19 cellular contexts compared by ENCODE assay signal in genomic region chr22:25176799-25177198, GRCh38. TPM values are rescaled to one million over a fixed set of nuclear protein-coding genes. Genes with fewer than 3 reads are reported as not detected.
DNase-seq lines count a peak whose midpoint lies in the region; ATAC-seq and TF ChIP-seq lines count a peak whose summit lies in the region.
"Had no signal": no experiment of that assay in that cellular context is flagged by ENCODE, and none has a peak within 500 bp of the region (broad histone marks: within the 10 kb centered on the region; RNA-seq: fewer than 3 reads in every experiment).

No MANE protein-coding gene starts in this region.

- dilution Hi-C loops in mammary epithelial cell (cut with HindIII; ENCODE audit: low sequenced_read_pairs), result no loop called here

- BruUV-seq in MCF 10A (replicated peaks; lab: Mats Ljungman, UMichigan) (no TSS peak), mammary epithelial cell (replicated peaks; lab: Mats Ljungman, UMichigan) (no TSS peak), PC-9 (replicated peaks; lab: Mats Ljungman, UMichigan) (no TSS peak)

- TF ChIP-seq CTCF in MCF 10A (IDR thresholded peaks at IDR 0.05; ENCODE audit: unreplicated experiment) (no peak), mammary epithelial cell (conservative IDR thresholded peaks at IDR 0.05 in 1 of 2, IDR thresholded peaks at IDR 0.05 in 1 of 2; ENCODE audit: extremely low read depth in 1 of 2, insufficient read depth in 1 of 2, low read depth in 1 of 2, low read length in 2 of 2) (no peak), prostate gland (IDR thresholded peaks at IDR 0.05) (no peak), upper lobe of right lung (IDR thresholded peaks at IDR 0.05) (no peak), PC-9 (conservative IDR thresholded peaks at IDR 0.05) (no peak)

- H3K4me1 ChIP-seq in mammary epithelial cell (ENCODE audit: insufficient read depth, low read length) (peaks cover 18% of the 10 kb centered on the region), prostate gland (replicated peaks) (no peaks in the 10 kb centered on the region), upper lobe of right lung (no peaks in the 10 kb centered on the region), PC-9 (replicated peaks; ENCODE audit: insufficient read depth) (no peaks in the 10 kb centered on the region)
- H3K4me1 ChIP-seq: A549 had no signal

- no peak overlapping the region for H2AFZ ChIP-seq in mammary epithelial cell (ENCODE audit: low read depth, low read length)
- H2AFZ ChIP-seq in PC-9, result no peak overlapping the region

- POLR2A ChIA-PET in MCF 10A (lab: Yijun Ruan, JAX), result interaction anchor here (0.6 to 1.7 kb wide), 10 partner anchors 10 to 151 kb away, joined by 3 to 8 read pairs (median 4); no protein-coding TSS in a partner anchor
- POLR2A ChIA-PET in PC-9 (lab: Charles Lee; ENCODE audit: unreplicated experiment), result interaction anchor here (0.7 kb wide), 1 partner anchor 516 kb away, joined by 3 read pairs; no protein-coding TSS in a partner anchor

- H3K4me3 ChIP-seq in mammary epithelial cell (replicated peaks in 1 of 3; ENCODE audit: insufficient read depth in 1 of 3, low read depth in 2 of 3, low read length in 3 of 3), result no peak overlapping the region
- H3K4me3 ChIP-seq in prostate gland, result no peak overlapping the region
- no peak overlapping the region for H3K4me3 ChIP-seq in upper lobe of right lung
- H3K4me3 ChIP-seq in PC-9, result no peak overlapping the region
- H3K4me3 ChIP-seq: A549 had no signal

- no peak for TF ChIP-seq POLR2A in prostate gland (IDR thresholded peaks at IDR 0.05)

- no peaks in the 10 kb centered on the region for H3K27me3 ChIP-seq in mammary epithelial cell (ENCODE audit: insufficient read depth, low read length)
- H3K27me3 ChIP-seq in prostate gland (replicated peaks; ENCODE audit: insufficient read depth), result no peaks in the 10 kb centered on the region
- H3K27me3 ChIP-seq in upper lobe of right lung, result no peaks in the 10 kb centered on the region
- H3K27me3 ChIP-seq in PC-9 (ENCODE audit: insufficient read depth, low read depth), result no peaks in the 10 kb centered on the region

- H3K9me3 ChIP-seq in mammary epithelial cell (replicated peaks; ENCODE audit: insufficient read depth, low read length), result peaks cover 7% of the 10 kb centered on the region
- H3K9me3 ChIP-seq in prostate gland, result no peaks in the 10 kb centered on the region
- no peaks in the 10 kb centered on the region for H3K9me3 ChIP-seq in upper lobe of right lung
- H3K9me3 ChIP-seq in PC-9 (ENCODE audit: insufficient read depth, low read depth), result no peaks in the 10 kb centered on the region
- H3K9me3 ChIP-seq: A549 had no signal

- no peak overlapping the region for H3K4me3 Mint-ChIP-seq in MCF 10A (ENCODE audit: unreplicated experiment)
- H3K4me3 Mint-ChIP-seq: CD14-positive monocyte; CD4-positive, alpha-beta memory T cell; H9 had no signal

- H3K36me3 Mint-ChIP-seq in MCF 10A (ENCODE audit: insufficient read depth, unreplicated experiment), result peaks cover 90% of the 10 kb centered on the region
- H3K36me3 Mint-ChIP-seq: CD14-positive monocyte had no signal

- H3K9me2 ChIP-seq in PC-9 (ENCODE audit: insufficient read depth), result no peaks in the 10 kb centered on the region

- in situ Hi-C loops in mammary epithelial cell (cut with MboI; ENCODE audit: low sequenced_read_pairs in 2 of 2), result no loop called here

- CTCF ChIA-PET in MCF 10A (lab: Yijun Ruan, JAX), result interaction anchor here (0.6 to 1.2 kb wide), 9 partner anchors 9 to 333 kb away, joined by 3 to 5 read pairs (median 3); no protein-coding TSS in a partner anchor
- CTCF ChIA-PET in mammary epithelial cell (lab: Charles Lee; ENCODE audit: low non-redundant PET), result interaction anchor here (1.0 kb wide), 2 partner anchors 65 to 66 kb away, joined by 3 read pairs; no protein-coding TSS in a partner anchor
- CTCF ChIA-PET in PC-9 (lab: Charles Lee), result no interaction called here

- H3K4me2 ChIP-seq in mammary epithelial cell (ENCODE audit: insufficient read depth, low read depth, low read length) (no peak overlapping the region), PC-9 (no peak overlapping the region)
- H3K4me2 ChIP-seq: A549 had no signal

- H3K36me3 ChIP-seq in mammary epithelial cell (ENCODE audit: insufficient read depth, low read length) (peaks cover 8% of the 10 kb centered on the region), prostate gland (peaks cover 0 to 10% of the 10 kb centered on the region in 2 donors), upper lobe of right lung (peaks cover 28% of the 10 kb centered on the region), PC-9 (ENCODE audit: low read depth) (no peaks in the 10 kb centered on the region)

- no peaks in the 10 kb centered on the region for H3K9me3 Mint-ChIP-seq in MCF 10A (ENCODE audit: unreplicated experiment)

- peaks cover 12% of the 10 kb centered on the region for H3K4me1 Mint-ChIP-seq in MCF 10A (ENCODE audit: insufficient read depth, unreplicated experiment)
- H3K4me1 Mint-ChIP-seq: CD14-positive monocyte; CD4-positive, alpha-beta memory T cell had no signal

- intact Hi-C loops in MCF 10A (cut with micrococcal nuclease) (no loop called here), mammary epithelial cell (cut with micrococcal nuclease) (no loop called here), prostate gland (cut with DNase I) (no loop called here), upper lobe of right lung (cut with DNase I) (no loop called here), PC-9 (cut with micrococcal nuclease; ENCODE audit: unreplicated experiment) (no loop called here)

- H3K9ac ChIP-seq in mammary epithelial cell (ENCODE audit: insufficient read depth, low read length), result no peak overlapping the region

- no peaks in the 10 kb centered on the region for H3F3A ChIP-seq in PC-9 (ENCODE audit: insufficient read depth, low read depth)

- H4K20me1 ChIP-seq in mammary epithelial cell (ENCODE audit: insufficient read depth, low read length) (no peaks in the 10 kb centered on the region), PC-9 (ENCODE audit: insufficient read depth) (no peaks in the 10 kb centered on the region)

- DNase-seq in MCF 10A (ENCODE audit: unreplicated experiment) (no peak), mammary epithelial cell (no peak), epithelial cell of prostate (ENCODE audit: low read depth, low spot score) (no peak), prostate gland (ENCODE audit: low spot score) (no peak), upper lobe of right lung (peak; percentile 2), NCI-H526 treated with DMSO at 0.1 percent for 48 hours (lab: John Stamatoyannopoulos, UW) (no peak), PC-9 (no peak)
- no peak for DNase-seq in activated CD4-positive, CD25-positive, alpha-beta regulatory T cell (lab: John Stamatoyannopoulos, UW)
- DNase-seq: AML-193; CD4-positive, alpha-beta memory T cell; DMS153; DMS79 treated with DMSO at 0.1 percent for 48 hours; GF-D8; H9 had no signal

- ATAC-seq in upper lobe of right lung, result no peak
- ATAC-seq: A549 had no signal

- H3K27ac ChIP-seq in mammary epithelial cell (ENCODE audit: insufficient read depth, low read depth, low read length) (no peak overlapping the region), epithelial cell of prostate (peak overlapping the region; percentile 61), prostate gland (peak overlapping the region; percentile 2 to 47), upper lobe of right lung (no peak overlapping the region), PC-9 (no peak overlapping the region)
- H3K27ac ChIP-seq: 22Rv1, A549 had no signal

- peak overlapping the region; percentile 14 for H3K27ac Mint-ChIP-seq in MCF 10A (ENCODE audit: low read depth, unreplicated experiment)
- H3K27ac Mint-ChIP-seq: CD14-positive monocyte had no signal

- WGBS in mammary epithelial cell (ENCODE audit: low coverage, missing lambda C conversion rate), result 100% methylated on average over 3 of the region's 3 CpGs
- WGBS in prostate gland, result 56% methylated on average over 3 of the region's 3 CpGs

- H3K79me2 ChIP-seq in mammary epithelial cell (ENCODE audit: insufficient read depth, low read length), result no peaks in the 10 kb centered on the region
- H3K79me2 ChIP-seq in PC-9 (ENCODE audit: low read depth), result no peaks in the 10 kb centered on the region

- no peaks in the 10 kb centered on the region for H3K27me3 Mint-ChIP-seq in MCF 10A (ENCODE audit: insufficient read depth, unreplicated experiment)
- H3K27me3 Mint-ChIP-seq: CD4-positive, alpha-beta memory T cell had no signal

RNA-seq across cellular contexts. Expression of gene CRYBB3, which starts 22.9 kb away (rescaled TPM):
- total RNA-seq in MCF 10A (2022) (0.61 and 0.76 TPM in 2 replicates), mammary epithelial cell (not detected), prostate gland (under 1 TPM in 1 of 2 donors, not detected in 1; 0.36 TPM), upper lobe of right lung (0.72 TPM), PC-9 (2021) (0.85 and 2.1 TPM in 2 replicates)
- polyA plus RNA-seq in mammary epithelial cell, result 0.09 TPM
- polyA minus RNA-seq in mammary epithelial cell, result not detected
- total RNA-seq: CD4-positive, alpha-beta memory T cell had no signal
- polyA plus RNA-seq: A549; BJ; CD14-positive monocyte; CD4-positive, alpha-beta memory T cell had no signal

RNA-seq across cellular contexts. Expression of gene CRYBB2, which starts 42.6 kb away (rescaled TPM):
- 0.52 and 0.68 TPM in 2 replicates for total RNA-seq in MCF 10A (2022)
- total RNA-seq in mammary epithelial cell, result under 1 TPM in 1 of 2 donors, not detected in 1; 0.49 TPM
- polyA plus RNA-seq in mammary epithelial cell, result 0.09 TPM
- polyA minus RNA-seq in mammary epithelial cell, result not detected
- 1 to 10 TPM in 1 of 2 donors, not detected in 1; 1.9 TPM for total RNA-seq in prostate gland
- not detected for total RNA-seq in upper lobe of right lung
- 1.0 TPM in 2 replicates for total RNA-seq in PC-9 (2021)
- total RNA-seq: CD4-positive, alpha-beta memory T cell; H1; H9 had no signal
- polyA plus RNA-seq: A549; CD14-positive monocyte; CD4-positive, alpha-beta memory T cell had no signal

Comparison
In these comparisons a context has a peak if more than half of its experiments do, and no peak if none do; other contexts are left out.
1. H3K27ac ChIP-seq: peak in epithelial cell of prostate (single experiment) and prostate gland (2 of 2); none in mammary epithelial cell (single experiment), upper lobe of right lung (single experiment) and PC-9 (single experiment).